8 cellular contexts compared by ENCODE assay signal in genomic region chrX:129980540-129981206, GRCh38. TPM values are rescaled to one million over a fixed set of nuclear protein-coding genes. Genes with fewer than 3 reads are reported as not detected.
DNase-seq lines count a peak whose midpoint lies in the region; ATAC-seq lines count a peak whose summit lies in the region.

No MANE protein-coding gene starts in this region.

- peak in 1 of 5 donors; percentile 55 for DNase-seq in CD4-positive, alpha-beta memory T cell
- DNase-seq in Jurkat, Clone E6-1 (ENCODE audit: low read depth, low spot score), result no peak
- peak; percentile 49 for DNase-seq in activated naive CD8-positive, alpha-beta T cell treated with anti-CD3 and anti-CD28 coated beads, Interleukin-2, amount 10 ng/mL, durations not matched to agents 7 days and 5 days
- peak; percentile 82 for DNase-seq in islet precursor cell
- peak; percentile 9 to 28 for DNase-seq in stimulated activated naive CD8-positive, alpha-beta T cell treated with anti-CD3 and anti-CD28 coated beads, Interleukin-15, amount 100 ng/mL, for 72 hours
- DNase-seq in NOMO-1 treated with dmso at 0.1 percent for 144 hours (lab: John Stamatoyannopoulos, UW; ENCODE audit: unreplicated experiment), result no peak

- no peak for ATAC-seq in activated naive CD8-positive, alpha-beta T cell treated with anti-CD3 and anti-CD28 coated beads, Interleukin-2, amount 10 ng/mL, durations not matched to agents 7 days and 5 days (ENCODE audit: low read depth)
- ATAC-seq in stimulated activated naive CD8-positive, alpha-beta T cell treated with anti-CD3 and anti-CD28 coated beads, Interleukin-15, amount 100 ng/mL, for 72 hours, result peak; percentile 16
- ATAC-seq in HG03439 (IDR thresholded peaks at IDR 0.05; ENCODE audit: unreplicated experiment), result no peak
- ATAC-seq in HG03097 (IDR thresholded peaks at IDR 0.05; ENCODE audit: low FRiP score, unreplicated experiment), result no peak

- no peaks in the 10 kb centered on the region for H3K9me3 ChIP-seq in CD4-positive, alpha-beta memory T cell (ENCODE audit: control insufficient read depth in 1 of 2, low read length in 2 of 2)

- no peaks in the 10 kb centered on the region for H3K9me3 Mint-ChIP-seq in CD4-positive, alpha-beta memory T cell
- H3K9me3 Mint-ChIP-seq in activated naive CD8-positive, alpha-beta T cell treated with anti-CD3 and anti-CD28 coated beads, Interleukin-2, amount 10 ng/mL, durations not matched to agents 7 days and 5 days, result no peaks in the 10 kb centered on the region
- no peaks in the 10 kb centered on the region for H3K9me3 Mint-ChIP-seq in stimulated activated naive CD8-positive, alpha-beta T cell treated with anti-CD3 and anti-CD28 coated beads, Interleukin-15, amount 100 ng/mL, for 72 hours

- H3K4me1 ChIP-seq in CD4-positive, alpha-beta memory T cell (ENCODE audit: insufficient read depth, low read length), result peaks cover 7% of the 10 kb centered on the region

- peaks cover 0 to 3% of the 10 kb centered on the region in 2 donors for H3K36me3 Mint-ChIP-seq in CD4-positive, alpha-beta memory T cell
- no peaks in the 10 kb centered on the region for H3K36me3 Mint-ChIP-seq in activated naive CD8-positive, alpha-beta T cell treated with anti-CD3 and anti-CD28 coated beads, Interleukin-2, amount 10 ng/mL, durations not matched to agents 7 days and 5 days

- no peaks in the 10 kb centered on the region for H3K36me3 ChIP-seq in CD4-positive, alpha-beta memory T cell (ENCODE audit: insufficient read depth, low read length)

- peak overlapping the region in 4 of 7 donors; percentile 57 to 83 (median 63) for H3K27ac Mint-ChIP-seq in CD4-positive, alpha-beta memory T cell
- H3K27ac Mint-ChIP-seq in activated naive CD8-positive, alpha-beta T cell treated with anti-CD3 and anti-CD28 coated beads, Interleukin-2, amount 10 ng/mL, durations not matched to agents 7 days and 5 days, result no peak overlapping the region
- H3K27ac Mint-ChIP-seq in stimulated activated naive CD8-positive, alpha-beta T cell treated with anti-CD3 and anti-CD28 coated beads, Interleukin-15, amount 100 ng/mL, for 72 hours, result no peak overlapping the region

- H3K27me3 Mint-ChIP-seq in CD4-positive, alpha-beta memory T cell, result no peaks in the 10 kb centered on the region
- H3K27me3 Mint-ChIP-seq in activated naive CD8-positive, alpha-beta T cell treated with anti-CD3 and anti-CD28 coated beads, Interleukin-2, amount 10 ng/mL, durations not matched to agents 7 days and 5 days, result no peaks in the 10 kb centered on the region
- no peaks in the 10 kb centered on the region for H3K27me3 Mint-ChIP-seq in stimulated activated naive CD8-positive, alpha-beta T cell treated with anti-CD3 and anti-CD28 coated beads, Interleukin-15, amount 100 ng/mL, for 72 hours

- peak overlapping the region; percentile 7 for H3K27ac ChIP-seq in CD4-positive, alpha-beta memory T cell (ENCODE audit: low read depth, low read length)

- no peaks in the 10 kb centered on the region for H3K27me3 ChIP-seq in CD4-positive, alpha-beta memory T cell (ENCODE audit: insufficient read depth, low read length)

- intact Hi-C loops in CD4-positive, alpha-beta memory T cell (cut with micrococcal nuclease), result no loop called here

- POLR2A ChIA-PET in CD4-positive, alpha-beta memory T cell (lab: Charles Lee; ENCODE audit: partially characterized antibody), result interaction anchor here (0.6 to 1.3 kb wide), 6 partner anchors 12 to 190 kb away, joined by 3 to 5 read pairs (median 4); no protein-coding TSS in a partner anchor
- POLR2A ChIA-PET in activated naive CD8-positive, alpha-beta T cell treated with anti-CD3 and anti-CD28 coated beads, Interleukin-2, amount 10 ng/mL, durations not matched to agents 7 days and 5 days (lab: Charles Lee), result interaction anchor here (3.0 kb wide), 1 partner anchor 19 kb away, joined by 12 read pairs; no protein-coding TSS in a partner anchor

- H3K4me1 Mint-ChIP-seq in CD4-positive, alpha-beta memory T cell, result peaks cover 10 to 27% (median 17%) of the 10 kb centered on the region in 4 donors
- H3K4me1 Mint-ChIP-seq in activated naive CD8-positive, alpha-beta T cell treated with anti-CD3 and anti-CD28 coated beads, Interleukin-2, amount 10 ng/mL, durations not matched to agents 7 days and 5 days, result peaks cover 20% of the 10 kb centered on the region
- H3K4me1 Mint-ChIP-seq in stimulated activated naive CD8-positive, alpha-beta T cell treated with anti-CD3 and anti-CD28 coated beads, Interleukin-15, amount 100 ng/mL, for 72 hours, result peaks cover 13% of the 10 kb centered on the region

- peak overlapping the region in 2 of 8 donors; percentile 86 to 91 for H3K4me3 Mint-ChIP-seq in CD4-positive, alpha-beta memory T cell
- H3K4me3 Mint-ChIP-seq in activated naive CD8-positive, alpha-beta T cell treated with anti-CD3 and anti-CD28 coated beads, Interleukin-2, amount 10 ng/mL, durations not matched to agents 7 days and 5 days, result no peak overlapping the region
- no peak overlapping the region for H3K4me3 Mint-ChIP-seq in stimulated activated naive CD8-positive, alpha-beta T cell treated with anti-CD3 and anti-CD28 coated beads, Interleukin-15, amount 100 ng/mL, for 72 hours

- CTCF ChIA-PET in CD4-positive, alpha-beta memory T cell (lab: Charles Lee; ENCODE audit: partially characterized antibody), result interaction anchor here (1.4 kb wide), 1 partner anchor 47 kb away, joined by 5 read pairs; no protein-coding TSS in a partner anchor

- peak overlapping the region in 1 of 2 donors; percentile 43 for H3K4me3 ChIP-seq in CD4-positive, alpha-beta memory T cell (ENCODE audit: low read length in 2 of 2)
- H3K4me3 ChIP-seq in Jurkat, Clone E6-1 (ENCODE audit: low read length), result peak overlapping the region; percentile 30

RNA-seq across cellular contexts. Expression of gene BCORL1, which starts 1.8 kb away (rescaled TPM):
- 10 to 100 TPM; 14.0 to 14.2 TPM for total RNA-seq in CD4-positive, alpha-beta memory T cell
- polyA plus RNA-seq in CD4-positive, alpha-beta memory T cell, result 1 to 10 TPM in 1 of 2 donors, under 1 TPM in 1; 0.09 to 4.5 TPM
- 5.5 TPM for polyA plus RNA-seq in Jurkat, Clone E6-1 (2012; ENCODE audit: insufficient read depth, insufficient read length)
- 10 to 100 TPM; 14.3 to 15.4 TPM for total RNA-seq in activated naive CD8-positive, alpha-beta T cell treated with anti-CD3 and anti-CD28 coated beads, Interleukin-2, amount 10 ng/mL, durations not matched to agents 7 days and 5 days

Comparison
In these comparisons a context has a peak if more than half of its experiments do, and no peak if none do; other contexts are left out.
1. DNase-seq: peak in activated naive CD8-positive, alpha-beta T cell treated with anti-CD3 and anti-CD28 coated beads, Interleukin-2, amount 10 ng/mL, durations not matched to agents 7 days and 5 days (single experiment), islet precursor cell (single experiment) and stimulated activated naive CD8-positive, alpha-beta T cell treated with anti-CD3 and anti-CD28 coated beads, Interleukin-15, amount 100 ng/mL, for 72 hours (2 of 2); none in Jurkat, Clone E6-1 (single experiment) and NOMO-1 treated with dmso at 0.1 percent for 144 hours (single experiment).
2. H3K27ac Mint-ChIP-seq: peak in CD4-positive, alpha-beta memory T cell (4 of 7); none in activated naive CD8-positive, alpha-beta T cell treated with anti-CD3 and anti-CD28 coated beads, Interleukin-2, amount 10 ng/mL, durations not matched to agents 7 days and 5 days (single experiment) and stimulated activated naive CD8-positive, alpha-beta T cell treated with anti-CD3 and anti-CD28 coated beads, Interleukin-15, amount 100 ng/mL, for 72 hours (0 of 2).